ENCODE assay signal across 22 cellular contexts in genomic region chr13:39943711-39944110, GRCh38.
"Had no signal": no experiment of that assay in that cellular context is flagged by ENCODE, and none has a peak within 500 bp of the region (broad histone marks: within the 10 kb centered on the region; RNA-seq: fewer than 3 reads in every experiment).

No MANE protein-coding gene starts in this region.

- H3K27ac ChIP-seq: cardiac muscle cell, coronary artery, esophagus muscularis mucosa, left lung, lower lobe of right lung, stomach, thyroid gland, upper lobe of right lung had no signal

- H3K4me3 ChIP-seq: cardiac muscle cell, coronary artery, esophagus muscularis mucosa, left lung, lower lobe of right lung, smooth muscle cell, stomach, thyroid gland, upper lobe of right lung had no signal

- H3K4me1 ChIP-seq: left lung, lower lobe of right lung, upper lobe of right lung had no signal

- H3K27me3 ChIP-seq: cardiac muscle cell, esophagus muscularis mucosa, left lung, thyroid gland, upper lobe of right lung had no signal

- H3K36me3 Mint-ChIP-seq: activated CD4-positive, alpha-beta memory T cell treated with anti-CD3 and anti-CD28 coated beads for 36 hours; natural killer cell treated with Interleukin-12 subunit alpha and Interleukin-12 subunit beta and Interleukin-15 and Interleukin-18, amount 100 ng/mL, for 72 hours; stimulated activated naive B cell treated with anti-CD40 and anti-IgM and Interleukin-4, amounts not matched to agents 10 μg/mL and 1 μg/mL and 100 μg/mL, for 72 hours had no signal

- H3K9me3 Mint-ChIP-seq: activated CD4-positive, alpha-beta memory T cell treated with anti-CD3 and anti-CD28 coated beads for 36 hours; activated T-helper 1 cell treated with anti-CD3 and anti-CD28 coated beads, Interleukin-12 subunit alpha, Interleukin-12 subunit beta, Interleukin-2, Interleukin-4 antibody, amounts not matched to agents 30 ng/mL and 10 ng/mL and 1 ng/mL, durations not matched to agents 14 hours and 24 hours and 36 hours; natural killer cell treated with Interleukin-12 subunit alpha and Interleukin-12 subunit beta and Interleukin-15 and Interleukin-18, amount 100 ng/mL, for 72 hours; stimulated activated naive B cell treated with anti-CD40 and anti-IgM and Interleukin-4, amounts not matched to agents 10 μg/mL and 1 μg/mL and 100 μg/mL, for 72 hours had no signal

- H3K9me3 ChIP-seq: esophagus muscularis mucosa, left lung, lower lobe of right lung, stomach, thyroid gland, upper lobe of right lung had no signal

- H3K27ac Mint-ChIP-seq: activated CD4-positive, alpha-beta memory T cell treated with anti-CD3 and anti-CD28 coated beads for 36 hours; activated CD4-positive, alpha-beta T cell treated with anti-CD3 and anti-CD28 coated beads, Interleukin-2, amount 10 ng/mL, durations not matched to agents 24 days and 14 days; activated T-helper 1 cell treated with anti-CD3 and anti-CD28 coated beads, Interleukin-12 subunit alpha, Interleukin-12 subunit beta, Interleukin-2, Interleukin-4 antibody, amounts not matched to agents 30 ng/mL and 10 ng/mL and 1 ng/mL, durations not matched to agents 14 hours and 24 hours and 36 hours; natural killer cell treated with Interleukin-12 subunit alpha and Interleukin-12 subunit beta and Interleukin-15 and Interleukin-18, amount 100 ng/mL, for 72 hours; stimulated activated naive B cell treated with anti-CD40 and anti-IgM and Interleukin-4, amounts not matched to agents 10 μg/mL and 1 μg/mL and 100 μg/mL, for 72 hours had no signal

- DNase-seq: activated CD4-positive, alpha-beta memory T cell treated with anti-CD3 and anti-CD28 coated beads for 36 hours; activated CD4-positive, alpha-beta T cell treated with anti-CD3 and anti-CD28 coated beads, Interleukin-2, amount 10 ng/mL, durations not matched to agents 24 days and 14 days; activated CD4-positive, CD25-positive, alpha-beta regulatory T cell treated with anti-CD3 and anti-CD28 coated beads, Interleukin-2, amount 50 U/mL, for 72 hours; activated CD8-positive, alpha-beta memory T cell treated with anti-CD3 and anti-CD28 coated beads, Interleukin-2, amount 50 U/mL, for 4 hours; activated gamma-delta T cell; activated naive CD4-positive, alpha-beta T cell treated with anti-CD3 and anti-CD28 coated beads, Interleukin-2, amount 50 U/mL, for 16 hours; activated T-cell treated with anti-CD3 and anti-CD28 coated beads, Interleukin-2, amount 50 U/mL, for 1 hour; amygdala; left lung; lower lobe of right lung; stimulated activated CD4-positive, alpha-beta T cell treated with anti-CD3 and anti-CD28 coated beads, Interleukin-1b, Interleukin-23, amount 100 ng/mL, for 48 hours; stimulated activated naive B cell treated with anti-CD40 and anti-IgM and Interleukin-4, amounts not matched to agents 10 μg/mL and 1 μg/mL and 100 μg/mL, for 72 hours; stomach; T-helper 2 cell; thyroid gland; upper lobe of right lung had no signal

- H3K4me2 ChIP-seq: smooth muscle cell had no signal

- H3K4me3 Mint-ChIP-seq: activated CD4-positive, alpha-beta memory T cell treated with anti-CD3 and anti-CD28 coated beads for 36 hours; activated CD4-positive, alpha-beta T cell treated with anti-CD3 and anti-CD28 coated beads, Interleukin-2, amount 10 ng/mL, durations not matched to agents 24 days and 14 days; activated T-helper 1 cell treated with anti-CD3 and anti-CD28 coated beads, Interleukin-12 subunit alpha, Interleukin-12 subunit beta, Interleukin-2, Interleukin-4 antibody, amounts not matched to agents 30 ng/mL and 10 ng/mL and 1 ng/mL, durations not matched to agents 14 hours and 24 hours and 36 hours; natural killer cell treated with Interleukin-12 subunit alpha and Interleukin-12 subunit beta and Interleukin-15 and Interleukin-18, amount 100 ng/mL, for 72 hours; stimulated activated naive B cell treated with anti-CD40 and anti-IgM and Interleukin-4, amounts not matched to agents 10 μg/mL and 1 μg/mL and 100 μg/mL, for 72 hours had no signal

- H3K36me3 ChIP-seq: cardiac muscle cell, esophagus muscularis mucosa, left lung, lower lobe of right lung, stomach, thyroid gland, upper lobe of right lung had no signal

- H3K27me3 Mint-ChIP-seq: activated CD4-positive, alpha-beta memory T cell treated with anti-CD3 and anti-CD28 coated beads for 36 hours had no signal
